Comparison of ENCODE assay signal across 8 cellular contexts in genomic region chr7:98877692-98878364, GRCh38. TPM values are rescaled to one million over a fixed set of nuclear protein-coding genes. Genes with fewer than 3 reads are reported as not detected.
A peak's percentile ranks its signal among the peaks of the same experiment; 100 is the strongest.
DNase-seq lines count a peak whose midpoint lies in the region; ATAC-seq and TF ChIP-seq lines count a peak whose summit lies in the region.

No MANE protein-coding gene starts in this region.

- no peak for DNase-seq in stimulated activated naive CD8-positive, alpha-beta T cell treated with anti-CD3 and anti-CD28 coated beads, Interleukin-15, Interleukin-2, amounts not matched to agents 100 U/mL and 50 U/mL, for 24 hours
- DNase-seq in cardiac fibroblast (ENCODE audit: low read depth in 2 of 2), result no peak
- no peak for DNase-seq in aorta
- no peak for DNase-seq in Ammon's horn (ENCODE audit: low spot score)
- DNase-seq in activated CD4-positive, alpha-beta T cell treated with anti-CD3 and anti-CD28 coated beads, Interleukin-2, amount 50 U/mL, for 48 hours, result no peak

- peak overlapping the region; percentile 56 for H3K4me3 Mint-ChIP-seq in stimulated activated naive CD8-positive, alpha-beta T cell treated with anti-CD3 and anti-CD28 coated beads, Interleukin-15, Interleukin-2, amounts not matched to agents 100 ng/mL and 50 ng/mL, for 24 hours

- peaks cover 5% of the 10 kb centered on the region for H3K27me3 Mint-ChIP-seq in stimulated activated naive CD8-positive, alpha-beta T cell treated with anti-CD3 and anti-CD28 coated beads, Interleukin-15, Interleukin-2, amounts not matched to agents 100 ng/mL and 50 ng/mL, for 24 hours

- H3K9me3 ChIP-seq in mononuclear cell (ENCODE audit: low read depth, low read length), result no peaks in the 10 kb centered on the region
- no peaks in the 10 kb centered on the region for H3K9me3 ChIP-seq in aorta (ENCODE audit: control insufficient read depth, low read length)

- peaks cover 25% of the 10 kb centered on the region for H3K36me3 Mint-ChIP-seq in stimulated activated naive CD8-positive, alpha-beta T cell treated with anti-CD3 and anti-CD28 coated beads, Interleukin-15, Interleukin-2, amounts not matched to agents 100 ng/mL and 50 ng/mL, for 24 hours (ENCODE audit: low read depth)

- peaks cover 0 to 2% of the 10 kb centered on the region in 2 donors for H3K36me3 ChIP-seq in aorta (ENCODE audit: control insufficient read depth in 1 of 2, insufficient read depth in 2 of 2, low read length in 1 of 2)

- no peak for ATAC-seq in stimulated activated naive CD8-positive, alpha-beta T cell treated with anti-CD3 and anti-CD28 coated beads, Interleukin-15, Interleukin-2, amounts not matched to agents 100 U/mL and 50 U/mL, for 24 hours
- peak; percentile 16 for ATAC-seq in aorta (ENCODE audit: low FRiP score)
- ATAC-seq in HG02798 (IDR thresholded peaks at IDR 0.05; ENCODE audit: poor library complexity, unreplicated experiment), result no peak

- H3K27ac ChIP-seq in aorta (ENCODE audit: low read depth in 1 of 2, low read length in 2 of 2), result no peak overlapping the region

- H3K27me3 ChIP-seq in mononuclear cell (ENCODE audit: insufficient read depth, low read length) (no peaks in the 10 kb centered on the region), aorta (ENCODE audit: control insufficient read depth in 1 of 2, insufficient read depth in 2 of 2, low read length in 1 of 2) (no peaks in the 10 kb centered on the region)

- H3K4me3 ChIP-seq in cardiac fibroblast (replicated peaks in 1 of 2; ENCODE audit: low read depth in 2 of 2, low read length in 2 of 2) (peak overlapping the region; percentile 54 to 92), mononuclear cell (ENCODE audit: low read length) (peak overlapping the region; percentile 93), aorta (ENCODE audit: low read length in 2 of 2) (peak overlapping the region; percentile 98 to 99)

- 24 to 27% methylated on average over 15 to 18 of the region's 18 CpGs for WGBS in aorta, 2 donors

- no peak overlapping the region for H3K27ac Mint-ChIP-seq in stimulated activated naive CD8-positive, alpha-beta T cell treated with anti-CD3 and anti-CD28 coated beads, Interleukin-15, Interleukin-2, amounts not matched to agents 100 ng/mL and 50 ng/mL, for 24 hours

- H3K4me1 ChIP-seq in mononuclear cell (ENCODE audit: insufficient read depth, low read length) (peaks cover 23% of the 10 kb centered on the region), aorta (ENCODE audit: control insufficient read depth in 1 of 2, insufficient read depth in 2 of 2, low read length in 2 of 2) (no peaks in the 10 kb centered on the region)

- TF ChIP-seq CTCF in cardiac fibroblast (IDR thresholded peaks at IDR 0.05; ENCODE audit: low read depth, low read length), result no peak

- no peaks in the 10 kb centered on the region for H3K9me3 Mint-ChIP-seq in stimulated activated naive CD8-positive, alpha-beta T cell treated with anti-CD3 and anti-CD28 coated beads, Interleukin-15, Interleukin-2, amounts not matched to agents 100 ng/mL and 50 ng/mL, for 24 hours

- intact Hi-C loops in aorta (cut with DNase I), result loop anchor here in 1 of 2 donors (10.0 kb wide), 1 partner anchor 593 kb away; the partner anchor contains the start of gene BRI3

- H3K4me1 Mint-ChIP-seq in stimulated activated naive CD8-positive, alpha-beta T cell treated with anti-CD3 and anti-CD28 coated beads, Interleukin-15, Interleukin-2, amounts not matched to agents 100 ng/mL and 50 ng/mL, for 24 hours (ENCODE audit: low read depth), result peaks cover 19% of the 10 kb centered on the region

RNA-seq across cellular contexts. Expression of gene TRRAP, which starts 0.5 kb away (rescaled TPM):
- total RNA-seq in mononuclear cell (25.4 TPM), aorta (10 to 100 TPM; 36.7 to 41.9 TPM)
- 1 to 10 TPM; 2.4 to 9.6 TPM for polyA plus RNA-seq in aorta

RNA-seq across cellular contexts. Expression of gene TMEM130, which starts 8.0 kb away (rescaled TPM):
- total RNA-seq in mononuclear cell, result 0.21 TPM
- total RNA-seq in aorta, result 10 to 100 TPM; 15.3 to 20.8 TPM
- 10 to 100 TPM in 1 of 2 donors, 1 to 10 TPM in 1; 9.1 to 43.6 TPM for polyA plus RNA-seq in aorta

Comparison
In these comparisons a context has a peak if more than half of its experiments do, and no peak if none do; other contexts are left out.
1. RNA of gene TMEM130, which starts 8.0 kb away (total RNA-seq): 15.3 to 20.8 TPM in aorta; 0.21 TPM in mononuclear cell (single experiment); every median in the first group is over 10 times any median in the second.
2. Peak in every context shown above with its lines, with median percentiles within 50 percentile points of each other: H3K4me3 ChIP-seq.